23 cellular contexts compared by ENCODE assay signal in the genomic region with DNA sequence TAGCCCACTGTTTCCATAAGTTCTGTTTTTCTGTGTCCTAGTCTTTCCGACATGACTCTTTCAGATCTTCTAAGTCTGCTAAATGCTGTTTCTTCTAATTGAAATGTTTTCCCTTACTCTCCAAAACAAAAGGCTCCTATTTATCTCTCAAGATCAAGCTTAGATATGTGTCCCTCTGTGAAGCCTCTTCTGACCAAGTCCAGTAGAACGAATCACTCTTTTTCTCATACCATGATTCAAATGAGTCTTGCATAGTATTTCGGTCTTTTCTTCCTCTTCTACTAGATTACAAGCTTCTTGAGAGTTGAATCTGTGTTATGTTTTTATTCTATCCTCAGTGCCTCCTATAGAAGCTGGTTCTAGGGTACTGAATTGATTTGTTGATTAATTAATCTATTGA. TPM values are rescaled to one million over a fixed set of nuclear protein-coding genes. Genes with fewer than 3 reads are reported as not detected.
DNase-seq lines count a peak whose midpoint lies in the region; ATAC-seq and TF ChIP-seq lines count a peak whose summit lies in the region.
"Had no signal": no experiment of that assay in that cellular context is flagged by ENCODE, and none has a peak within 500 bp of the region (broad histone marks: within the 10 kb centered on the region; RNA-seq: fewer than 3 reads in every experiment).

No MANE protein-coding gene starts in this region.

- H3K9me3 Mint-ChIP-seq in activated naive CD4-positive, alpha-beta T cell treated with anti-CD3 and anti-CD28 coated beads, Interleukin-2, amount 50 U/mL, for 72 hours = no peaks in the 10 kb centered on the region
- no peaks in the 10 kb centered on the region for H3K9me3 Mint-ChIP-seq in activated T-helper 17 cell treated with anti-CD3 and anti-CD28 coated beads, Interleukin-2, amount 50 U/mL, for 72 hours
- H3K9me3 Mint-ChIP-seq: CD14-positive monocyte; CD4-positive, alpha-beta T cell; CD8-positive, alpha-beta memory T cell; H9 had no signal

- no peaks in the 10 kb centered on the region for H4K20me1 ChIP-seq in neural cell (ENCODE audit: insufficient read depth)
- H4K20me1 ChIP-seq: BLaER1 treated with 17β-estradiol and CSF1 and Interleukin-3, amounts not matched to agents 10 nM and 100 nM had no signal

- TF ChIP-seq POLR2A in gastroesophageal sphincter (IDR thresholded peaks at IDR 0.05) = no peak

- TF ChIP-seq CTCF in neural cell (IDR thresholded peaks at IDR 0.05; ENCODE audit: poor library complexity, severe bottlenecking) = no peak
- TF ChIP-seq CTCF in gastroesophageal sphincter (IDR thresholded peaks at IDR 0.05) = no peak

- no peaks in the 10 kb centered on the region for H3K79me2 ChIP-seq in neural cell (replicated peaks; ENCODE audit: insufficient read depth, low read length)

- ATAC-seq in activated naive CD4-positive, alpha-beta T cell treated with anti-CD3 and anti-CD28 coated beads, Interleukin-2, amount 50 U/mL, for 72 hours = peak; percentile 15 to 37
- peak; percentile 50 for ATAC-seq in activated T-helper 17 cell treated with anti-CD3 and anti-CD28 coated beads, Interleukin-2, amount 50 U/mL, for 72 hours (replicated peaks)
- ATAC-seq in GM18519 (IDR thresholded peaks at IDR 0.05; ENCODE audit: low FRiP score, unreplicated experiment) (no peak), gastroesophageal sphincter (no peak)
- ATAC-seq: A549, HCT116 had no signal

- 81 to 96% methylated on average over 3 of the region's 3 CpGs for WGBS in gastroesophageal sphincter (ENCODE audit: low coverage in 1 of 2), 2 donors

- H3K4me3 ChIP-seq in neural cell (ENCODE audit: low read length) (no peak overlapping the region), gastroesophageal sphincter (no peak overlapping the region), H7 (ENCODE audit: insufficient read depth, low read depth, low read length) (no peak overlapping the region)
- H3K4me3 ChIP-seq: A549; BLaER1 treated with 17β-estradiol and CSF1 and Interleukin-3, amounts not matched to agents 10 nM and 100 nM had no signal

- H3F3A ChIP-seq in neural cell (ENCODE audit: insufficient read depth, low read length, poor library complexity, severe bottlenecking) = peaks cover 17% of the 10 kb centered on the region

- peaks cover 21% of the 10 kb centered on the region for H3K4me1 Mint-ChIP-seq in activated T-helper 17 cell treated with anti-CD3 and anti-CD28 coated beads, Interleukin-2, amount 50 U/mL, for 72 hours
- H3K4me1 Mint-ChIP-seq: CD14-positive monocyte, H9 had no signal

- no peak for TF ChIP-seq RAD21 in neural cell (conservative IDR thresholded peaks at IDR 0.05)

- no peak overlapping the region for H3K4me3 Mint-ChIP-seq in activated T-helper 17 cell treated with anti-CD3 and anti-CD28 coated beads, Interleukin-2, amount 50 U/mL, for 72 hours
- H3K4me3 Mint-ChIP-seq: CD14-positive monocyte; CD4-positive, alpha-beta T cell; CD8-positive, alpha-beta memory T cell; H9 had no signal

- H3K36me3 Mint-ChIP-seq in activated naive CD4-positive, alpha-beta T cell treated with anti-CD3 and anti-CD28 coated beads, Interleukin-2, amount 50 U/mL, for 72 hours = no peaks in the 10 kb centered on the region
- H3K36me3 Mint-ChIP-seq in activated T-helper 17 cell treated with anti-CD3 and anti-CD28 coated beads, Interleukin-2, amount 50 U/mL, for 72 hours (ENCODE audit: low read depth) = no peaks in the 10 kb centered on the region
- H3K36me3 Mint-ChIP-seq: CD14-positive monocyte; CD8-positive, alpha-beta memory T cell had no signal

- no peak overlapping the region for H3K4me2 ChIP-seq in neural cell (ENCODE audit: low read length)
- H3K4me2 ChIP-seq: A549; BLaER1 treated with 17β-estradiol and CSF1 and Interleukin-3, amounts not matched to agents 10 nM and 100 nM had no signal

- H3K27ac Mint-ChIP-seq in activated naive CD4-positive, alpha-beta T cell treated with anti-CD3 and anti-CD28 coated beads, Interleukin-2, amount 50 U/mL, for 72 hours = no peak overlapping the region
- peak overlapping the region; percentile 71 for H3K27ac Mint-ChIP-seq in activated T-helper 17 cell treated with anti-CD3 and anti-CD28 coated beads, Interleukin-2, amount 50 U/mL, for 72 hours
- H3K27ac Mint-ChIP-seq: CD14-positive monocyte; CD4-positive, alpha-beta T cell; CD8-positive, alpha-beta memory T cell; H9 had no signal

- no peak overlapping the region for H3K9ac ChIP-seq in neural cell (ENCODE audit: low read length)
- H3K9ac ChIP-seq: BLaER1 treated with 17β-estradiol and CSF1 and Interleukin-3, amounts not matched to agents 10 nM and 100 nM had no signal

- H2AFZ ChIP-seq in neural cell (ENCODE audit: low read depth, low read length) = no peak overlapping the region

- H3K4me1 ChIP-seq in gastroesophageal sphincter = no peaks in the 10 kb centered on the region
- H3K4me1 ChIP-seq: A549 had no signal

- DNase-seq in activated naive CD4-positive, alpha-beta T cell treated with anti-CD3 and anti-CD28 coated beads, Interleukin-2, amount 50 U/mL, for 72 hours (ENCODE audit: low spot score in 2 of 2) = no peak
- DNase-seq in activated naive CD4-positive, alpha-beta T cell treated with Interleukin-2 at 50 U/mL for 16 hours = no peak
- DNase-seq in H7 = no peak
- DNase-seq: 8988T; ACHN; AML-193; BE2C; CD4-positive, alpha-beta T cell; CD8-positive, alpha-beta memory T cell; DMS 273 treated with DMSO at 0.1 percent for 48 hours; DMS79; EL; GDM1; H9 had no signal

- H3K27ac ChIP-seq in neural cell (ENCODE audit: low read length) (peak overlapping the region; percentile 88), gastroesophageal sphincter (no peak overlapping the region)
- H3K27ac ChIP-seq: A549; BLaER1 treated with 17β-estradiol and CSF1 and Interleukin-3, amounts not matched to agents 10 nM and 100 nM had no signal

- H3K9me3 ChIP-seq in neural cell (ENCODE audit: low read length) = no peaks in the 10 kb centered on the region
- H3K9me3 ChIP-seq in gastroesophageal sphincter = no peaks in the 10 kb centered on the region
- H3K9me3 ChIP-seq: A549; BE2C; BLaER1 treated with 17β-estradiol and CSF1 and Interleukin-3, amounts not matched to agents 10 nM and 100 nM had no signal

- no peaks in the 10 kb centered on the region for H3K27me3 ChIP-seq in neural cell (ENCODE audit: insufficient read depth, low read depth, low read length)
- no peaks in the 10 kb centered on the region for H3K27me3 ChIP-seq in gastroesophageal sphincter
- H3K27me3 ChIP-seq in H7 (ENCODE audit: control insufficient read depth, insufficient read depth, low read length) = no peaks in the 10 kb centered on the region
- H3K27me3 ChIP-seq: BE2C had no signal

- no peaks in the 10 kb centered on the region for H3K9me2 ChIP-seq in neural cell (ENCODE audit: insufficient read depth, low read length)

- TF ChIP-seq EP300 in neural cell (conservative IDR thresholded peaks at IDR 0.05; ENCODE audit: poor library complexity, severe bottlenecking) = no peak
- TF ChIP-seq EP300 in gastroesophageal sphincter (IDR thresholded peaks at IDR 0.05) = no peak

- H3K36me3 ChIP-seq in neural cell (ENCODE audit: insufficient read depth, low read length) = no peaks in the 10 kb centered on the region
- no peaks in the 10 kb centered on the region for H3K36me3 ChIP-seq in gastroesophageal sphincter
- no peaks in the 10 kb centered on the region for H3K36me3 ChIP-seq in H7 (replicated peaks; ENCODE audit: control insufficient read depth, insufficient read depth, low read length)
- H3K36me3 ChIP-seq: BE2C; BLaER1 treated with 17β-estradiol and CSF1 and Interleukin-3, amounts not matched to agents 10 nM and 100 nM had no signal

- H3K27me3 Mint-ChIP-seq in activated T-helper 17 cell treated with anti-CD3 and anti-CD28 coated beads, Interleukin-2, amount 50 U/mL, for 72 hours = no peaks in the 10 kb centered on the region
- H3K27me3 Mint-ChIP-seq: CD4-positive, alpha-beta T cell had no signal

TF ChIP-seq in neural cell, 6 proteins besides CTCF, POLR2A, EP300 and RAD21:
- TF ChIP-seq MXI1 (conservative IDR thresholded peaks at IDR 0.05; ENCODE audit: poor library complexity, severe bottlenecking) (no peak), TAF1 (IDR thresholded peaks at IDR 0.05; ENCODE audit: low read depth) (no peak), SMC3 (conservative IDR thresholded peaks at IDR 0.05; ENCODE audit: poor library complexity) (no peak), POLR2AphosphoS5 (IDR thresholded peaks at IDR 0.05) (no peak), EZH2 (IDR thresholded peaks at IDR 0.05; ENCODE audit: borderline replicate concordance, insufficient read depth, low read length, poor library complexity, severe bottlenecking) (no peak)
- TF ChIP-seq, protein P1, sequence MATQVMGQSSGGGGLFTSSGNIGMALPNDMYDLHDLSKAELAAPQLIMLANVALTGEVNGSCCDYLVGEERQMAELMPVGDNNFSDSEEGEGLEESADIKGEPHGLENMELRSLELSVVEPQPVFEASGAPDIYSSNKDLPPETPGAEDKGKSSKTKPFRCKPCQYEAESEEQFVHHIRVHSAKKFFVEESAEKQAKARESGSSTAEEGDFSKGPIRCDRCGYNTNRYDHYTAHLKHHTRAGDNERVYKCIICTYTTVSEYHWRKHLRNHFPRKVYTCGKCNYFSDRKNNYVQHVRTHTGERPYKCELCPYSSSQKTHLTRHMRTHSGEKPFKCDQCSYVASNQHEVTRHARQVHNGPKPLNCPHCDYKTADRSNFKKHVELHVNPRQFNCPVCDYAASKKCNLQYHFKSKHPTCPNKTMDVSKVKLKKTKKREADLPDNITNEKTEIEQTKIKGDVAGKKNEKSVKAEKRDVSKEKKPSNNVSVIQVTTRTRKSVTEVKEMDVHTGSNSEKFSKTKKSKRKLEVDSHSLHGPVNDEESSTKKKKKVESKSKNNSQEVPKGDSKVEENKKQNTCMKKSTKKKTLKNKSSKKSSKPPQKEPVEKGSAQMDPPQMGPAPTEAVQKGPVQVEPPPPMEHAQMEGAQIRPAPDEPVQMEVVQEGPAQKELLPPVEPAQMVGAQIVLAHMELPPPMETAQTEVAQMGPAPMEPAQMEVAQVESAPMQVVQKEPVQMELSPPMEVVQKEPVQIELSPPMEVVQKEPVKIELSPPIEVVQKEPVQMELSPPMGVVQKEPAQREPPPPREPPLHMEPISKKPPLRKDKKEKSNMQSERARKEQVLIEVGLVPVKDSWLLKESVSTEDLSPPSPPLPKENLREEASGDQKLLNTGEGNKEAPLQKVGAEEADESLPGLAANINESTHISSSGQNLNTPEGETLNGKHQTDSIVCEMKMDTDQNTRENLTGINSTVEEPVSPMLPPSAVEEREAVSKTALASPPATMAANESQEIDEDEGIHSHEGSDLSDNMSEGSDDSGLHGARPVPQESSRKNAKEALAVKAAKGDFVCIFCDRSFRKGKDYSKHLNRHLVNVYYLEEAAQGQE (IDR thresholded peaks at IDR 0.05; ENCODE audit: borderline replicate concordance) = no peak

RNA-seq across cellular contexts. Expression of gene PRDM8, which starts 45.3 kb away (rescaled TPM):
- total RNA-seq in activated naive CD4-positive, alpha-beta T cell treated with anti-CD3 and anti-CD28 coated beads, Interleukin-2, amount 50 U/mL, for 72 hours = 1 to 10 TPM in 1 of 2 donors, under 1 TPM in 1; 0.56 to 3.8 TPM
- total RNA-seq in activated T-helper 17 cell treated with anti-CD3 and anti-CD28 coated beads, Interleukin-2, amount 50 U/mL, for 72 hours = 1 to 10 TPM; 7.8 to 8.1 TPM
- 0.46 and 0.52 TPM in 2 replicates for polyA plus RNA-seq in neural cell
- 0.73 and 0.81 TPM in 2 replicates for polyA minus RNA-seq in neural cell
- 10 to 100 TPM; 31.2 to 43.6 (median 36.9) TPM for total RNA-seq in gastroesophageal sphincter
- total RNA-seq in H7 (2014; rRNA removed; shearing (Covaris generic)) = 0.07 TPM in 1 of 2 replicates, not detected in the other
- total RNA-seq: H1, H9 had no signal
- polyA plus RNA-seq: H1 had no signal

Comparison
In these comparisons a context has a peak if more than half of its experiments do, and no peak if none do; other contexts are left out.
1. ATAC-seq: peak in activated naive CD4-positive, alpha-beta T cell treated with anti-CD3 and anti-CD28 coated beads, Interleukin-2, amount 50 U/mL, for 72 hours (2 of 2) and activated T-helper 17 cell treated with anti-CD3 and anti-CD28 coated beads, Interleukin-2, amount 50 U/mL, for 72 hours (single experiment); none in GM18519 (single experiment) and gastroesophageal sphincter (single experiment).